22 cellular contexts compared by ENCODE assay signal in genomic region chr5:71460693-71461092, GRCh38.
"Had no signal": no experiment of that assay in that cellular context is flagged by ENCODE, and none has a peak within 500 bp of the region (broad histone marks: within the 10 kb centered on the region; RNA-seq: fewer than 3 reads in every experiment).

No MANE protein-coding gene starts in this region.

- H3K9me3 ChIP-seq: colonic mucosa, esophagus muscularis mucosa, gastroesophageal sphincter, heart left ventricle, left lung, lower lobe of right lung had no signal

- FAIRE-seq: endometrium, frontal cortex, islet of Langerhans, keratinocyte had no signal

- ATAC-seq: effector memory CD8-positive, alpha-beta T cell; foreskin keratinocyte; gastroesophageal sphincter; heart left ventricle; left cardiac atrium; left lung; left ventricle myocardium superior; lower lobe of right lung; naive thymus-derived CD4-positive, alpha-beta T cell had no signal

- H3K27ac ChIP-seq: colonic mucosa, epithelial cell of prostate, esophagus muscularis mucosa, foreskin keratinocyte, gastroesophageal sphincter, heart left ventricle, hepatocyte, left lung, lower lobe of right lung had no signal

- H3K27me3 ChIP-seq: colonic mucosa, esophagus muscularis mucosa, foreskin keratinocyte, gastroesophageal sphincter, heart left ventricle, hepatocyte, left lung had no signal

- H3K4me2 ChIP-seq: hepatocyte had no signal

- H2AFZ ChIP-seq: hepatocyte had no signal

- H3K4me3 ChIP-seq: colonic mucosa, esophagus muscularis mucosa, gastroesophageal sphincter, heart left ventricle, hepatocyte, left lung, lower lobe of right lung had no signal

- DNase-seq: colonic mucosa; cortex of kidney; effector CD8-positive, alpha-beta T cell; effector memory CD8-positive, alpha-beta T cell; endodermal cell; foreskin keratinocyte; heart left ventricle; hypothalamus; left cardiac atrium; left lung; left ventricle myocardium superior; lower lobe of right lung; mesenchymal stem cell; naive thymus-derived CD4-positive, alpha-beta T cell had no signal
